In genomic region chr7:157580324-157580723, GRCh38 we compare ENCODE assay signal across 35 cellular contexts.
"Had no signal": no experiment of that assay in that cellular context is flagged by ENCODE, and none has a peak within 500 bp of the region (broad histone marks: within the 10 kb centered on the region; RNA-seq: fewer than 3 reads in every experiment).

No MANE protein-coding gene starts in this region.

- H3K4me1 ChIP-seq: ascending aorta, Peyer's patch had no signal

- H3K36me3 Mint-ChIP-seq: activated naive CD4-positive, alpha-beta T cell treated with anti-CD3 and anti-CD28 coated beads, Interleukin-2, amount 50 U/mL, for 24 hours had no signal

- H3K27ac Mint-ChIP-seq: activated CD8-positive, alpha-beta T cell treated with anti-CD3 and anti-CD28 coated beads for 36 hours; activated naive CD4-positive, alpha-beta T cell treated with anti-CD3 and anti-CD28 coated beads, Interleukin-2, amount 50 U/mL, for 24 hours; activated naive CD8-positive, alpha-beta T cell treated with anti-CD3 and anti-CD28 coated beads, Interleukin-2, amount 10 ng/mL, durations not matched to agents 7 days and 5 days; activated T-cell treated with anti-CD3 and anti-CD28 coated beads, Interleukin-2, amount 50 U/mL, for 72 hours; activated T-helper 17 cell treated with anti-CD3 and anti-CD28 coated beads, Interleukin-2, amount 50 U/mL, for 72 hours had no signal

- H3K4me3 Mint-ChIP-seq: activated CD8-positive, alpha-beta T cell treated with anti-CD3 and anti-CD28 coated beads for 36 hours; activated naive CD4-positive, alpha-beta T cell treated with anti-CD3 and anti-CD28 coated beads, Interleukin-2, amount 50 U/mL, for 24 hours; activated naive CD8-positive, alpha-beta T cell treated with anti-CD3 and anti-CD28 coated beads, Interleukin-2, amount 10 ng/mL, durations not matched to agents 7 days and 5 days; activated T-cell treated with anti-CD3 and anti-CD28 coated beads, Interleukin-2, amount 50 U/mL, for 72 hours; activated T-helper 17 cell treated with anti-CD3 and anti-CD28 coated beads, Interleukin-2, amount 50 U/mL, for 72 hours; central memory CD8-positive, alpha-beta T cell had no signal

- DNase-seq: activated CD4-positive, alpha-beta T cell treated with anti-CD3 and anti-CD28 coated beads for 1 hour; activated CD4-positive, alpha-beta T cell treated with anti-CD3 and anti-CD28 coated beads for 48 hours; activated CD4-positive, CD25-positive, alpha-beta regulatory T cell; activated CD8-positive, alpha-beta T cell treated with anti-CD3 and anti-CD28 coated beads for 36 hours; activated effector memory CD4-positive, alpha-beta T cell treated with anti-CD3 and anti-CD28 coated beads, Interleukin-2, amount 50 U/mL, for 16 hours; activated naive CD4-positive, alpha-beta T cell; activated naive CD8-positive, alpha-beta T cell treated with anti-CD3 and anti-CD28 coated beads, Interleukin-2, amount 10 ng/mL, durations not matched to agents 7 days and 5 days; activated T-cell treated with anti-CD3 and anti-CD28 coated beads, Interleukin-2, amount 50 U/mL, for 1 hour; activated T-cell treated with anti-CD3 and anti-CD28 coated beads, Interleukin-2, amount 50 U/mL, for 72 hours; amygdala; Karpas-422; KBM-7; NCI-H1105; NCI-H1417 treated with DMSO at 0.1 percent for 48 hours; NCI-H187 treated with DMSO at 0.1 percent for 48 hours; NCI-H2081; NCI-H226; NCI-H446 treated with DMSO at 0.1 percent for 48 hours; NCI-H524; NCI-H69; NK-92 treated with Interleukin-12 subunit alpha and Interleukin-12 subunit beta, amount 100 ng/mL, for 24 hours; PC-3; SW 1271; T-helper 1 cell; T-helper 2 cell; T-helper 9 cell had no signal

- ATAC-seq: activated CD8-positive, alpha-beta T cell treated with anti-CD3 and anti-CD28 coated beads for 36 hours; activated T-cell treated with anti-CD3 and anti-CD28 coated beads, Interleukin-2, amount 50 U/mL, for 72 hours; activated T-helper 17 cell treated with anti-CD3 and anti-CD28 coated beads, Interleukin-2, amount 50 U/mL, for 72 hours; PC-3; Right ventricle myocardium inferior had no signal

- H3K27me3 ChIP-seq: ascending aorta, cardiac muscle cell, Peyer's patch had no signal

- H3K9me3 Mint-ChIP-seq: activated CD8-positive, alpha-beta T cell treated with anti-CD3 and anti-CD28 coated beads for 36 hours; activated naive CD4-positive, alpha-beta T cell treated with anti-CD3 and anti-CD28 coated beads, Interleukin-2, amount 50 U/mL, for 24 hours; activated naive CD8-positive, alpha-beta T cell treated with anti-CD3 and anti-CD28 coated beads, Interleukin-2, amount 10 ng/mL, durations not matched to agents 7 days and 5 days; activated T-cell treated with anti-CD3 and anti-CD28 coated beads, Interleukin-2, amount 50 U/mL, for 72 hours; activated T-helper 17 cell treated with anti-CD3 and anti-CD28 coated beads, Interleukin-2, amount 50 U/mL, for 72 hours; central memory CD8-positive, alpha-beta T cell had no signal

- H3K4me3 ChIP-seq: ascending aorta, cardiac muscle cell, Peyer's patch had no signal

- H3K27ac ChIP-seq: ascending aorta, cardiac muscle cell, Peyer's patch, RWPE1, VCaP had no signal

- H3K36me3 ChIP-seq: ascending aorta, cardiac muscle cell, Peyer's patch had no signal

- H3K9me3 ChIP-seq: ascending aorta, Peyer's patch had no signal
